2 cellular contexts compared by ENCODE assay signal in the genomic region with DNA sequence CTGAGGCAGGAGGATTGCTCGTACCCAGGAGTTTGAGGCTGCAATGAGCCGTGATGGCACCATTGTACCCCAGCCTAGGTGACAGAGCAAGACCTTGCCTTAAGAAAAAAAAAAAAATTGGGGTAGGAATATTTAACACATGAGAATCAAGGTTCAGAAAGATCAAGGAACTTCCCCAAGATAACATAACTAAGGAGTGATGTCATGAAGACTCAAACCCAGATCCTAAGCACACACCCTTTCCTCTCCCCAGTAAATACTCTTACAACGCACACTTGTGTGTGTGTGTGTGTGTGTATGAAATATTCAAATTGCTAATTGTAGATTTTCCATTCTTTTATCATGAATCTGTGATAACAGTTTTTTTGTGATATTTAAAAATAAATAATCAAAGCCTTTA.
TF ChIP-seq lines count a peak whose summit lies in the region.

No MANE protein-coding gene starts in this region.

TF ChIP-seq in A549, 52 proteins besides CTCF, POLR2A, EP300 and RAD21:
- TF ChIP-seq, protein P1, sequence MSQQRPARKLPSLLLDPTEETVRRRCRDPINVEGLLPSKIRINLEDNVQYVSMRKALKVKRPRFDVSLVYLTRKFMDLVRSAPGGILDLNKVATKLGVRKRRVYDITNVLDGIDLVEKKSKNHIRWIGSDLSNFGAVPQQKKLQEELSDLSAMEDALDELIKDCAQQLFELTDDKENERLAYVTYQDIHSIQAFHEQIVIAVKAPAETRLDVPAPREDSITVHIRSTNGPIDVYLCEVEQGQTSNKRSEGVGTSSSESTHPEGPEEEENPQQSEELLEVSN (IDR thresholded peaks at IDR 0.05; ENCODE audit: borderline replicate concordance, low read depth), result no peak
- TF ChIP-seq TP53 (CRISPR knock-in tag; IDR thresholded peaks at IDR 0.05), result no peak
- TF ChIP-seq, protein P2, sequence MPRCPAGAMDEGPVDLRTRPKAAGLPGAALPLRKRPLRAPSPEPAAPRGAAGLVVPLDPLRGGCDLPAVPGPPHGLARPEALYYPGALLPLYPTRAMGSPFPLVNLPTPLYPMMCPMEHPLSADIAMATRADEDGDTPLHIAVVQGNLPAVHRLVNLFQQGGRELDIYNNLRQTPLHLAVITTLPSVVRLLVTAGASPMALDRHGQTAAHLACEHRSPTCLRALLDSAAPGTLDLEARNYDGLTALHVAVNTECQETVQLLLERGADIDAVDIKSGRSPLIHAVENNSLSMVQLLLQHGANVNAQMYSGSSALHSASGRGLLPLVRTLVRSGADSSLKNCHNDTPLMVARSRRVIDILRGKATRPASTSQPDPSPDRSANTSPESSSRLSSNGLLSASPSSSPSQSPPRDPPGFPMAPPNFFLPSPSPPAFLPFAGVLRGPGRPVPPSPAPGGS (IDR thresholded peaks at IDR 0.05), result no peak
- no peak for TF ChIP-seq FOXS1 (CRISPR knock-in tag; IDR thresholded peaks at IDR 0.05)
- TF ChIP-seq EHMT2 (IDR thresholded peaks at IDR 0.05; ENCODE audit: low read depth), result no peak

TF ChIP-seq in IMR-90, 13 proteins besides CTCF, POLR2A, EP300 and RAD21 (continued from another document):
- TF ChIP-seq, protein P3, sequence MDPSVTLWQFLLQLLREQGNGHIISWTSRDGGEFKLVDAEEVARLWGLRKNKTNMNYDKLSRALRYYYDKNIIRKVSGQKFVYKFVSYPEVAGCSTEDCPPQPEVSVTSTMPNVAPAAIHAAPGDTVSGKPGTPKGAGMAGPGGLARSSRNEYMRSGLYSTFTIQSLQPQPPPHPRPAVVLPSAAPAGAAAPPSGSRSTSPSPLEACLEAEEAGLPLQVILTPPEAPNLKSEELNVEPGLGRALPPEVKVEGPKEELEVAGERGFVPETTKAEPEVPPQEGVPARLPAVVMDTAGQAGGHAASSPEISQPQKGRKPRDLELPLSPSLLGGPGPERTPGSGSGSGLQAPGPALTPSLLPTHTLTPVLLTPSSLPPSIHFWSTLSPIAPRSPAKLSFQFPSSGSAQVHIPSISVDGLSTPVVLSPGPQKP (IDR thresholded peaks at IDR 0.05; ENCODE audit: borderline replicate concordance, low read depth, low read length), result no peak
- TF ChIP-seq MAZ (IDR thresholded peaks at IDR 0.05; ENCODE audit: borderline replicate concordance, low read depth, low read length) (no peak), MXI1 (IDR thresholded peaks at IDR 0.05; ENCODE audit: borderline replicate concordance, low read depth, low read length) (no peak), CHD1 (IDR thresholded peaks at IDR 0.05; ENCODE audit: low read depth, low read length) (no peak), NFE2L2 (IDR thresholded peaks at IDR 0.05; ENCODE audit: low read depth, low read length) (no peak), SMC3 (IDR thresholded peaks at IDR 0.05; ENCODE audit: low read depth, low read length) (no peak), MAFK (IDR thresholded peaks at IDR 0.05; ENCODE audit: low read depth, low read length) (no peak), USF2 (IDR thresholded peaks at IDR 0.05; ENCODE audit: low read depth, low read length) (no peak)
